ENCODE assay signal across 23 cellular contexts in the genomic region with DNA sequence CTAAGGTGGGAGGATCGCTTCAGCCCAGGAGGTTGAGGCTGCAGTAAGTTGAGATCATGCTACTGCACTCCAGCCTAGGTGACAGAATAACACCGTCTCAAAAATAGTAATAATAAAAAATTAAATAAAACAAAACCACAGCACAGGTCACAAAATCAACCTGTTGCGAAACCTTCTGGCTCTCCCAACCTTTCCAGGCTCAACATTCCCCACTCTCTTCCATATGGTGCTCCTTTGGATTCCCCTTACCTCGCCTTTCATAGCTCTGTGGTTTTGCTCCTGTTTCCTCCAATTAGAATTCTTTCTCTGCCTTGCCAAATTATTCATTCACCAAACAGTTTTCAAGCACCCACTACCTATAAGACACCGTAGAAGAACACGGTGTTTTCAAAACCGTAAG. TPM values are rescaled to one million over a fixed set of nuclear protein-coding genes. Genes with fewer than 3 reads are reported as not detected.
DNase-seq lines count a peak whose midpoint lies in the region; ATAC-seq and TF ChIP-seq lines count a peak whose summit lies in the region.
"Had no signal": no experiment of that assay in that cellular context is flagged by ENCODE, and none has a peak within 500 bp of the region (broad histone marks: within the 10 kb centered on the region; RNA-seq: fewer than 3 reads in every experiment).

No MANE protein-coding gene starts in this region.

- intact Hi-C loops in ascending aorta (cut with DNase I) = no loop called here
- intact Hi-C loops in left lung (cut with DNase I) = no loop called here
- intact Hi-C loops in transverse colon (cut with DNase I; ENCODE audit: low total_unique reads) = no loop called here

- no peak for TF ChIP-seq POLR2A in transverse colon (IDR thresholded peaks at IDR 0.05)

- 89 to 95% methylated on average over 6 to 7 of the region's 7 CpGs for WGBS in transverse colon (ENCODE audit: low coverage in 1 of 2), 2 donors

- CTCF ChIA-PET in HEK293 (lab: Yijun Ruan, JAX) = interaction anchor here (1.9 kb wide), 1 partner anchor 80 kb away, joined by 12 read pairs; no protein-coding TSS in a partner anchor

- H3K27ac ChIP-seq in HEK293 (ENCODE audit: extremely low read depth, low read depth, low read length) (no peak overlapping the region), ascending aorta (peak overlapping the region; percentile 93 to 95), left lung (peak overlapping the region; percentile 68 to 83), transverse colon (peak overlapping the region; percentile 80 to 85 (median 84))
- H3K27ac ChIP-seq: C4-2B, colonic mucosa, WERI-Rb-1 had no signal

- no peak for DNase-seq in ascending aorta (ENCODE audit: low spot score in 2 of 2)
- DNase-seq in left lung = no peak
- DNase-seq in transverse colon = no peak
- no peak for DNase-seq in AG20443 (ENCODE audit: low spot score)
- DNase-seq in NCI-H524 treated with DMSO at 0.1 percent for 48 hours (lab: John Stamatoyannopoulos, UW) = no peak
- DNase-seq: activated CD4-positive, alpha-beta memory T cell treated with anti-CD3 and anti-CD28 coated beads for 36 hours; activated naive CD4-positive, alpha-beta T cell treated with anti-CD3 and anti-CD28 coated beads, Interleukin-2, amount 50 U/mL, for 16 hours; body of pancreas; colonic mucosa; DMS 273 treated with DMSO at 0.1 percent for 48 hours; GF-D8; glutamatergic neuron; KG1; naive thymus-derived CD8-positive, alpha-beta T cell; NCI-H1092 treated with DMSO at 0.1 percent for 48 hours; NCI-H2081; SHP77; spleen; WERI-Rb-1 had no signal

- no peak for TF ChIP-seq EP300 in transverse colon (IDR thresholded peaks at IDR 0.05; ENCODE audit: low read depth)

- H3K27me3 ChIP-seq in ascending aorta (no peaks in the 10 kb centered on the region), left lung (no peaks in the 10 kb centered on the region), transverse colon (no peaks in the 10 kb centered on the region)
- H3K27me3 ChIP-seq: body of pancreas, colonic mucosa, spleen, suprapubic skin had no signal

- peaks cover 17% of the 10 kb centered on the region; the same call in 1 of the 2 replicates for H3K4me1 ChIP-seq in HEK293 (ENCODE audit: control insufficient read depth, insufficient read depth, low read length)
- H3K4me1 ChIP-seq in ascending aorta = peaks cover 17 to 69% of the 10 kb centered on the region in 2 donors
- peaks cover 38 to 90% of the 10 kb centered on the region in 2 donors for H3K4me1 ChIP-seq in left lung
- peaks cover 56 to 89% (median 72%) of the 10 kb centered on the region in 4 donors for H3K4me1 ChIP-seq in transverse colon

- ATAC-seq in left lung (no peak), HG02642 (IDR thresholded peaks at IDR 0.05; ENCODE audit: poor library complexity, unreplicated experiment) (no peak)
- ATAC-seq: body of pancreas; naive thymus-derived CD8-positive, alpha-beta T cell had no signal

- H3K36me3 ChIP-seq in HEK293 (ENCODE audit: control insufficient read depth in 2 of 2, insufficient read depth in 1 of 2, low read length in 2 of 2) = peaks cover 0 to 6% of the 10 kb centered on the region in 2 experiments; a peak in 2 of 3 replicates
- no peaks in the 10 kb centered on the region for H3K36me3 ChIP-seq in ascending aorta
- peaks cover 0 to 10% of the 10 kb centered on the region in 2 donors for H3K36me3 ChIP-seq in left lung
- no peaks in the 10 kb centered on the region for H3K36me3 ChIP-seq in transverse colon
- H3K36me3 ChIP-seq: colonic mucosa, suprapubic skin, WERI-Rb-1 had no signal

- POLR2A ChIA-PET in HEK293 (lab: Yijun Ruan, JAX) = no interaction called here

- H3K4me3 ChIP-seq in HEK293 (ENCODE audit: low read depth, low read length) (no peak overlapping the region), ascending aorta (no peak overlapping the region), left lung (no peak overlapping the region), transverse colon (no peak overlapping the region)
- H3K4me3 ChIP-seq: body of pancreas, colonic mucosa, spleen, suprapubic skin had no signal

- H3K9me3 ChIP-seq in HEK293 (ENCODE audit: control insufficient read depth, insufficient read depth, low read depth, low read length) = no peaks in the 10 kb centered on the region
- H3K9me3 ChIP-seq in ascending aorta = no peaks in the 10 kb centered on the region
- H3K9me3 ChIP-seq in left lung = no peaks in the 10 kb centered on the region
- no peaks in the 10 kb centered on the region for H3K9me3 ChIP-seq in transverse colon
- H3K9me3 ChIP-seq: body of pancreas, colonic mucosa, spleen, suprapubic skin had no signal

- TF ChIP-seq CTCF in HEK293 (tag by site-specific recombination; IDR thresholded peaks at IDR 0.05) (no peak), ascending aorta (IDR thresholded peaks at IDR 0.05) (no peak), left lung (IDR thresholded peaks at IDR 0.05) (no peak), transverse colon (IDR thresholded peaks at IDR 0.05) (no peak)

- in situ Hi-C loops in transverse colon (cut with MboI; ENCODE audit: low pct_ligation_motif_present in 1 of 4, low pct_unique_long_range_greater_than_20kb in 1 of 4, low sequenced_read_pairs in 3 of 4) = no loop called here

TF ChIP-seq in HEK293, 187 proteins besides CTCF, POLR2A, EP300 and RAD21:
- TF ChIP-seq SCRT2 (tag by site-specific recombination; IDR thresholded peaks at IDR 0.05) = peak; percentile 70
- no peak for TF ChIP-seq KLF9 (tag by site-specific recombination; IDR thresholded peaks at IDR 0.05; ENCODE audit: low read depth)
- no peak for TF ChIP-seq ZNF654 (tag by site-specific recombination; IDR thresholded peaks at IDR 0.05; ENCODE audit: low read depth)

RNA-seq across cellular contexts. Expression of a gene that starts 4.7 kb away (rescaled TPM):
- total RNA-seq in ascending aorta (70.7 TPM), left lung (10 to 100 TPM; 69.8 to 82.3 TPM), transverse colon (100 to 1,000 TPM; 100 to 940 (median 120) TPM)

RNA-seq across cellular contexts. Expression of a gene that starts 21.0 kb away (rescaled TPM):
- 131 TPM for total RNA-seq in ascending aorta
- total RNA-seq in left lung = 10 to 100 TPM; 22.6 to 31.7 TPM
- total RNA-seq in transverse colon = 10 to 100 TPM; 18.5 to 41.3 (median 34.5) TPM
